In genomic region chr5:38870595-38870994, GRCh38 we compare ENCODE assay signal across 24 cellular contexts. TPM values are rescaled to one million over a fixed set of nuclear protein-coding genes. Genes with fewer than 3 reads are reported as not detected.
DNase-seq lines count a peak whose midpoint lies in the region; ATAC-seq, FAIRE-seq and TF ChIP-seq lines count a peak whose summit lies in the region.
"Had no signal": no experiment of that assay in that cellular context is flagged by ENCODE, and none has a peak within 500 bp of the region (broad histone marks: within the 10 kb centered on the region; RNA-seq: fewer than 3 reads in every experiment).

No MANE protein-coding gene starts in this region.

- H3K27ac ChIP-seq in A549 = peak overlapping the region; percentile 86 to 87
- no peak overlapping the region for H3K27ac ChIP-seq in HEK293 (ENCODE audit: extremely low read depth, low read depth, low read length)
- H3K27ac ChIP-seq in brain microvascular endothelial cell = peak overlapping the region; percentile 90

- POLR2A ChIA-PET in A549 (lab: Yijun Ruan, JAX) = interaction anchor here (0.7 to 2.6 kb wide), 2 partner anchors 25 to 262 kb away, joined by 4 to 59 read pairs; partner anchors contain the start of gene OSMR
- POLR2A ChIA-PET in HEK293 (lab: Yijun Ruan, JAX) = no interaction called here

- no peak for TF ChIP-seq POLR2A in A549 (IDR thresholded peaks at IDR 0.05; ENCODE audit: low read length)

- no peaks in the 10 kb centered on the region for H3K9me3 ChIP-seq in A549
- no peaks in the 10 kb centered on the region for H3K9me3 ChIP-seq in HEK293 (ENCODE audit: control insufficient read depth, insufficient read depth, low read depth, low read length)

- TF ChIP-seq CTCF in A549 (IDR thresholded peaks at IDR 0.05) (no peak), HEK293 (tag by site-specific recombination; IDR thresholded peaks at IDR 0.05) (no peak), brain microvascular endothelial cell (IDR thresholded peaks at IDR 0.05; ENCODE audit: low read depth, low read length, missing control alignments) (no peak)

- FAIRE-seq in A549 (lab: Jason Lieb, UNC) = no peak
- FAIRE-seq: A204.1, K562 had no signal

- CTCF ChIA-PET in A549 (lab: Yijun Ruan, JAX) (interaction anchor here (0.9 to 2.1 kb wide), 5 partner anchors 18 to 187 kb away, joined by 3 to 7 read pairs (median 4); no protein-coding TSS in a partner anchor), HEK293 (lab: Yijun Ruan, JAX) (interaction anchor here (1.1 to 1.2 kb wide), 2 partner anchors 52 to 347 kb away, joined by 3 to 5 read pairs; no protein-coding TSS in a partner anchor)

- no peak for TF ChIP-seq RAD21 in A549 (conservative IDR thresholded peaks at IDR 0.05 in 1 of 2, IDR thresholded peaks at IDR 0.05 in 1 of 2)

- 79% methylated on average over 1 of the region's 1 CpG for WGBS in A549 (ENCODE audit: missing lambda C conversion rate)

- in situ Hi-C loops in brain microvascular endothelial cell (cut with HindIII; ENCODE audit: low pct_ligation_motif_present, low sequenced_read_pairs) = no loop called here

- DNase-seq in A549 (ENCODE audit: low read depth in 1 of 2, low spot score in 1 of 2) (no peak), brain microvascular endothelial cell (no peak), left kidney (ENCODE audit: low read depth, low spot score) (peak; percentile 26), hippocampal formation (lab: John Stamatoyannopoulos, UW) (no peak), C1 segment of cervical spinal cord (lab: John Stamatoyannopoulos, UW) (no peak), putamen (ENCODE audit: low spot score) (no peak)
- DNase-seq: activated CD4-positive, alpha-beta T cell treated with anti-CD3 and anti-CD28 coated beads for 4 hours; activated gamma-delta T cell treated with Interleukin-2 at 50 U/mL for 16 hours; activated T-cell treated with anti-CD3 and anti-CD28 coated beads, Interleukin-2, amount 50 U/mL, for 24 hours; BE2C; cerebellar nuclear complex; DMS79; GDM1; H7; heart left ventricle; left cardiac atrium; NCI-H2029; NCI-H82; stimulated activated CD4-positive, alpha-beta T cell treated with anti-CD3 and anti-CD28 coated beads, Interleukin-15, amount 100 ng/mL, for 24 hours; stimulated activated naive CD8-positive, alpha-beta T cell treated with anti-CD3 and anti-CD28 coated beads, Interleukin-15, Interleukin-2, amounts not matched to agents 100 U/mL and 50 U/mL, for 24 hours had no signal

- TF ChIP-seq EP300 in A549 (IDR thresholded peaks at IDR 0.05) = no peak

- no peaks in the 10 kb centered on the region for H3K36me3 ChIP-seq in HEK293 (ENCODE audit: control insufficient read depth in 2 of 2, insufficient read depth in 1 of 2, low read length in 2 of 2)
- no peaks in the 10 kb centered on the region for H3K36me3 ChIP-seq in brain microvascular endothelial cell (replicated peaks)
- H3K36me3 ChIP-seq: BE2C had no signal

- no peak for ATAC-seq in A549
- ATAC-seq in GM21367 (IDR thresholded peaks at IDR 0.05; ENCODE audit: unreplicated experiment) = no peak
- ATAC-seq: heart left ventricle; left cardiac atrium; stimulated activated naive CD8-positive, alpha-beta T cell treated with anti-CD3 and anti-CD28 coated beads, Interleukin-15, Interleukin-2, amounts not matched to agents 100 U/mL and 50 U/mL, for 24 hours had no signal

- no peak overlapping the region for H3K4me3 ChIP-seq in A549
- no peak overlapping the region for H3K4me3 ChIP-seq in HEK293 (ENCODE audit: low read depth, low read length)
- H3K4me3 ChIP-seq in brain microvascular endothelial cell (ENCODE audit: low read depth, low read length) = no peak overlapping the region
- H3K4me3 ChIP-seq: heart left ventricle, K562 had no signal

- H3K4me1 ChIP-seq in A549 (peaks cover 75% of the 10 kb centered on the region), HEK293 (ENCODE audit: control insufficient read depth, insufficient read depth, low read length) (peaks cover 10% of the 10 kb centered on the region)

- peak overlapping the region; percentile 73 for H3K4me2 ChIP-seq in A549

- no peaks in the 10 kb centered on the region for H3K27me3 ChIP-seq in brain microvascular endothelial cell (replicated peaks)

TF ChIP-seq in A549, 52 proteins besides CTCF, POLR2A, EP300 and RAD21:
- TF ChIP-seq HES2 (IDR thresholded peaks at IDR 0.05) (no peak), EHF (CRISPR knock-in tag; IDR thresholded peaks at IDR 0.05) (no peak), GATA3 (IDR thresholded peaks at IDR 0.05; ENCODE audit: borderline replicate concordance) (no peak), KDM1A (IDR thresholded peaks at IDR 0.05; ENCODE audit: low read depth) (no peak), TFCP2L1 (CRISPR knock-in tag; IDR thresholded peaks at IDR 0.05) (no peak), FOXS1 (CRISPR knock-in tag; IDR thresholded peaks at IDR 0.05) (no peak), NPAS2 (CRISPR knock-in tag; IDR thresholded peaks at IDR 0.05; ENCODE audit: borderline replicate concordance) (no peak)

TF ChIP-seq in HEK293, 187 proteins besides CTCF, POLR2A, EP300 and RAD21:
- TF ChIP-seq ZIC2 (tag by site-specific recombination; IDR thresholded peaks at IDR 0.05) = peak; percentile 19; the same call in 1 of the 2 replicates
- no peak for TF ChIP-seq KLF17 (tag by site-specific recombination; IDR thresholded peaks at IDR 0.05)
- TF ChIP-seq ZNF280C (tag by site-specific recombination; IDR thresholded peaks at IDR 0.05) = no peak
- no peak for TF ChIP-seq SP2 (tag by site-specific recombination; IDR thresholded peaks at IDR 0.05)
- TF ChIP-seq ZNF398 (tag by site-specific recombination; IDR thresholded peaks at IDR 0.05) = no peak

RNA-seq across cellular contexts. Expression of gene OSMR, which starts 24.8 kb away (rescaled TPM):
- polyA plus RNA-seq in A549 (2011; rRNA removed) (92.4 and 133 TPM in 2 replicates), A549 (2017; fragmentation: RNase III; extraction: RNeasy Plus Mini Kit Qiagen cat#74134 plus additional on column Dnase treatment) (46.0 to 61.2 TPM (median 58.5 TPM) in 3 replicates)
- 17.7 and 20.7 TPM in 2 replicates for polyA plus RNA-seq in A549 (2012; cell fraction: cytosol; rRNA removed)
- 37.9 and 45.6 TPM in 2 replicates for polyA plus RNA-seq in A549 (2012; cell fraction: nucleus; rRNA removed)
- polyA minus RNA-seq in A549 (2011; rRNA and poly(A)+ RNA removed) = 75.0 and 78.8 TPM in 2 replicates
